In genomic region chr11:100778386-100778785, GRCh38 we compare ENCODE assay signal across 17 cellular contexts.
DNase-seq lines count a peak whose midpoint lies in the region; ATAC-seq and TF ChIP-seq lines count a peak whose summit lies in the region.
"Had no signal": no experiment of that assay in that cellular context is flagged by ENCODE, and none has a peak within 500 bp of the region (broad histone marks: within the 10 kb centered on the region; RNA-seq: fewer than 3 reads in every experiment).

No MANE protein-coding gene starts in this region.

- POLR2A ChIA-PET in Caco-2 (lab: Charles Lee) (interaction anchor here (0.7 kb wide), 1 partner anchor 91 kb away, joined by 5 read pairs; no protein-coding TSS in a partner anchor), T-cell (lab: Charles Lee) (no interaction called here)

- no peak for ATAC-seq in HG03342 (IDR thresholded peaks at IDR 0.05; ENCODE audit: unreplicated experiment)
- no peak for ATAC-seq in T-cell (replicated peaks in 1 of 4)
- ATAC-seq: K562 had no signal

- H3K9me3 ChIP-seq in Caco-2 (no peaks in the 10 kb centered on the region), endodermal cell (ENCODE audit: control insufficient read depth, low read length) (no peaks in the 10 kb centered on the region)

- no peak overlapping the region for H3K9ac ChIP-seq in endodermal cell (ENCODE audit: extremely low read depth, low read length, poor library complexity, severe bottlenecking)

- 100% methylated on average over 1 of the region's 2 CpGs; no CpG with 5 or more reads in 1 of the 2 experiments for WGBS in endodermal cell (ENCODE audit: insufficient coverage in 1 of 2, insufficient read length in 1 of 2), 2 experiments

- no peak overlapping the region for H3K4me3 Mint-ChIP-seq in Caco-2 (ENCODE audit: unreplicated experiment)
- no peak overlapping the region for H3K4me3 Mint-ChIP-seq in endodermal cell
- no peak overlapping the region for H3K4me3 Mint-ChIP-seq in progenitor cell of endocrine pancreas (ENCODE audit: low read depth)
- H3K4me3 Mint-ChIP-seq in mesothelial cell of epicardium: no peak overlapping the region
- no peak overlapping the region for H3K4me3 Mint-ChIP-seq in T-cell
- H3K4me3 Mint-ChIP-seq: CD8-positive, alpha-beta memory T cell; T-helper 1 cell treated with Interleukin-12 subunit alpha and Interleukin-12 subunit beta and Interleukin-4 antibody, amounts not matched to agents 30 μg/mL and 1 μg/mL, for 36 hours had no signal

- no TSS peak for BruUV-seq in Caco-2 (replicated peaks; lab: Mats Ljungman, UMichigan)

- no peaks in the 10 kb centered on the region for H3K36me3 ChIP-seq in Caco-2 (ENCODE audit: control insufficient read depth, insufficient read depth, low read length)
- peaks cover 39% of the 10 kb centered on the region for H3K36me3 ChIP-seq in endodermal cell (ENCODE audit: control insufficient read depth, insufficient read depth, low read length)

- H3K27ac ChIP-seq in endodermal cell (ENCODE audit: low read depth, low read length): no peak overlapping the region

- intact Hi-C loops in Caco-2 (cut with micrococcal nuclease; ENCODE audit: unreplicated experiment): loop anchor here (5.0 to 10.0 kb wide), 3 partner anchors 376 to 1334 kb away; partner anchors contain the start of gene YAP1

- H3K36me3 Mint-ChIP-seq in Caco-2 (ENCODE audit: insufficient read depth, unreplicated experiment) (peaks cover 10% of the 10 kb centered on the region), endodermal cell (ENCODE audit: low read depth) (peaks cover 48% of the 10 kb centered on the region), progenitor cell of endocrine pancreas (ENCODE audit: insufficient read depth) (peaks cover 5% of the 10 kb centered on the region), mesothelial cell of epicardium (peaks cover 4% of the 10 kb centered on the region), T-cell (no peaks in the 10 kb centered on the region)
- H3K36me3 Mint-ChIP-seq: CD8-positive, alpha-beta memory T cell had no signal

- H3K27ac Mint-ChIP-seq in Caco-2 (ENCODE audit: unreplicated experiment) (peak overlapping the region; percentile 97), endodermal cell (peak overlapping the region; percentile 35), progenitor cell of endocrine pancreas (peak overlapping the region; percentile 45), mesothelial cell of epicardium (no peak overlapping the region), T-cell (no peak overlapping the region)
- H3K27ac Mint-ChIP-seq: CD8-positive, alpha-beta memory T cell; T-helper 1 cell treated with Interleukin-12 subunit alpha and Interleukin-12 subunit beta and Interleukin-4 antibody, amounts not matched to agents 30 μg/mL and 1 μg/mL, for 36 hours had no signal

- H3K27me3 Mint-ChIP-seq in Caco-2 (ENCODE audit: insufficient read depth, unreplicated experiment) (no peaks in the 10 kb centered on the region), endodermal cell (ENCODE audit: insufficient read depth) (no peaks in the 10 kb centered on the region), progenitor cell of endocrine pancreas (no peaks in the 10 kb centered on the region), mesothelial cell of epicardium (ENCODE audit: low read depth) (no peaks in the 10 kb centered on the region), T-cell (no peaks in the 10 kb centered on the region)
- H3K27me3 Mint-ChIP-seq: CD8-positive, alpha-beta memory T cell had no signal

- TF ChIP-seq CTCF in Caco-2 (IDR thresholded peaks at IDR 0.05; ENCODE audit: insufficient read depth in 1 of 2, low read depth in 1 of 2, low read length in 1 of 2, severe bottlenecking in 1 of 2, unreplicated experiment in 1 of 2) (no peak), endodermal cell (conservative IDR thresholded peaks at IDR 0.05) (no peak), progenitor cell of endocrine pancreas (IDR thresholded peaks at IDR 0.05; ENCODE audit: unreplicated experiment) (no peak), mesothelial cell of epicardium (IDR thresholded peaks at IDR 0.05; ENCODE audit: unreplicated experiment) (no peak)

- H3K27me3 ChIP-seq in Caco-2 (replicated peaks; ENCODE audit: control insufficient read depth, insufficient read depth, low read length) (no peaks in the 10 kb centered on the region), endodermal cell (ENCODE audit: control insufficient read depth, insufficient read depth, low read length, poor library complexity, severe bottlenecking) (no peaks in the 10 kb centered on the region)

- H3K4me3 ChIP-seq in Caco-2 (ENCODE audit: low read depth, low read length) (no peak overlapping the region), endodermal cell (ENCODE audit: low read length) (no peak overlapping the region)
- H3K4me3 ChIP-seq: K562 had no signal

- H3K9me3 Mint-ChIP-seq in Caco-2 (ENCODE audit: unreplicated experiment) (no peaks in the 10 kb centered on the region), endodermal cell (no peaks in the 10 kb centered on the region), progenitor cell of endocrine pancreas (ENCODE audit: low read depth) (no peaks in the 10 kb centered on the region), mesothelial cell of epicardium (no peaks in the 10 kb centered on the region), T-cell (peaks cover 0 to 8% (median 2%) of the 10 kb centered on the region in 3 donors)
- H3K9me3 Mint-ChIP-seq: T-helper 1 cell treated with Interleukin-12 subunit alpha and Interleukin-12 subunit beta and Interleukin-4 antibody, amounts not matched to agents 30 μg/mL and 1 μg/mL, for 36 hours had no signal

- H3K4me1 Mint-ChIP-seq in Caco-2 (ENCODE audit: low read depth, unreplicated experiment) (peaks cover 25% of the 10 kb centered on the region), endodermal cell (peaks cover 37% of the 10 kb centered on the region), progenitor cell of endocrine pancreas (ENCODE audit: low read depth) (peaks cover 27% of the 10 kb centered on the region), mesothelial cell of epicardium (peaks cover 10% of the 10 kb centered on the region), T-cell (no peaks in the 10 kb centered on the region)
- H3K4me1 Mint-ChIP-seq: CD8-positive, alpha-beta memory T cell had no signal

- DNase-seq in Caco-2: no peak
- DNase-seq in HT-29 (ENCODE audit: low spot score): peak; percentile 40
- no peak for DNase-seq in endodermal cell
- DNase-seq in progenitor cell of endocrine pancreas (ENCODE audit: low spot score, unreplicated experiment): no peak
- DNase-seq in Kasumi-1 (lab: John Stamatoyannopoulos, UW): no peak
- no peak for DNase-seq in mesothelial cell of epicardium (ENCODE audit: low spot score in 2 of 2, unreplicated experiment in 2 of 2)
- DNase-seq in T-cell: no peak
- DNase-seq: CD8-positive, alpha-beta memory T cell; DMS153; EL; NCI-H1105; NCI-H2029; NCI-H2171 treated with DMSO at 0.1 percent for 48 hours; NCI-H82 had no signal

- CTCF ChIA-PET in Caco-2 (lab: Charles Lee): no interaction called here
- CTCF ChIA-PET in T-cell (lab: Charles Lee): no interaction called here

- peaks cover 49% of the 10 kb centered on the region for H3K4me1 ChIP-seq in Caco-2
- peaks cover 10% of the 10 kb centered on the region for H3K4me1 ChIP-seq in endodermal cell (ENCODE audit: control insufficient read depth, insufficient read depth, low read length)

Comparison
In these comparisons a context has a peak if more than half of its experiments do, and no peak if none do; other contexts are left out.
1. H3K27ac Mint-ChIP-seq: peak in Caco-2 (single experiment), endodermal cell (single experiment) and progenitor cell of endocrine pancreas (single experiment); none in mesothelial cell of epicardium (single experiment) and T-cell (0 of 2).